18 cellular contexts compared by ENCODE assay signal in genomic region chr13:20616059-20616797, GRCh38. TPM values are rescaled to one million over a fixed set of nuclear protein-coding genes. Genes with fewer than 3 reads are reported as not detected.
DNase-seq lines count a peak whose midpoint lies in the region; ATAC-seq and TF ChIP-seq lines count a peak whose summit lies in the region.
"Had no signal": no experiment of that assay in that cellular context is flagged by ENCODE, and none has a peak within 500 bp of the region (broad histone marks: within the 10 kb centered on the region; RNA-seq: fewer than 3 reads in every experiment).

No MANE protein-coding gene starts in this region.

- H3K4me1 ChIP-seq in foreskin keratinocyte = no peaks in the 10 kb centered on the region
- H3K4me1 ChIP-seq: HAP-1, prostate gland, vagina had no signal

- no peak overlapping the region for H3K27ac ChIP-seq in foreskin keratinocyte
- H3K27ac ChIP-seq: prostate gland, vagina had no signal

- no peaks in the 10 kb centered on the region for H3K27me3 Mint-ChIP-seq in HFFc6 (ENCODE audit: insufficient read depth)
- H3K27me3 Mint-ChIP-seq: activated T-cell treated with anti-CD3 and anti-CD28 coated beads, Interleukin-2, amount 50 U/mL, for 24 hours had no signal

- no peaks in the 10 kb centered on the region for H3K27me3 ChIP-seq in foreskin keratinocyte
- H3K27me3 ChIP-seq: vagina had no signal

- H3K4me3 Mint-ChIP-seq in HFFc6 = no peak overlapping the region
- H3K4me3 Mint-ChIP-seq: activated T-cell treated with anti-CD3 and anti-CD28 coated beads, Interleukin-2, amount 50 U/mL, for 24 hours; stimulated activated effector memory CD8-positive, alpha-beta T cell treated with anti-CD3 and anti-CD28 coated beads, Interleukin-12 subunit alpha, Interleukin-12 subunit beta, amount 100 ng/mL, for 72 hours had no signal

- no peak overlapping the region for H3K4me3 ChIP-seq in AG04449 (ENCODE audit: low read depth, low read length)
- H3K4me3 ChIP-seq: HAP-1, prostate gland, vagina had no signal

- ATAC-seq in foreskin keratinocyte = peak; percentile 77
- ATAC-seq: stimulated activated effector memory CD8-positive, alpha-beta T cell treated with anti-CD3 and anti-CD28 coated beads, Interleukin-12 subunit alpha, Interleukin-12 subunit beta, amount 100 ng/mL, for 72 hours had no signal

- POLR2A ChIA-PET in AG04449 (lab: Yijun Ruan, JAX) = no interaction called here

- H3K9me3 Mint-ChIP-seq in HFFc6 = no peaks in the 10 kb centered on the region
- H3K9me3 Mint-ChIP-seq: activated T-cell treated with anti-CD3 and anti-CD28 coated beads, Interleukin-2, amount 50 U/mL, for 24 hours; stimulated activated effector memory CD8-positive, alpha-beta T cell treated with anti-CD3 and anti-CD28 coated beads, Interleukin-12 subunit alpha, Interleukin-12 subunit beta, amount 100 ng/mL, for 72 hours had no signal

- peaks cover 4% of the 10 kb centered on the region; the same call in 1 of the 2 replicates for H3K36me3 Mint-ChIP-seq in HFFc6 (ENCODE audit: low read depth)
- H3K36me3 Mint-ChIP-seq: stimulated activated effector memory CD8-positive, alpha-beta T cell treated with anti-CD3 and anti-CD28 coated beads, Interleukin-12 subunit alpha, Interleukin-12 subunit beta, amount 100 ng/mL, for 72 hours had no signal

- H3K4me1 Mint-ChIP-seq in HFFc6 (ENCODE audit: low read depth) = peaks cover 6% of the 10 kb centered on the region; the same call in 1 of the 2 replicates
- H3K4me1 Mint-ChIP-seq: stimulated activated effector memory CD8-positive, alpha-beta T cell treated with anti-CD3 and anti-CD28 coated beads, Interleukin-12 subunit alpha, Interleukin-12 subunit beta, amount 100 ng/mL, for 72 hours had no signal

- TF ChIP-seq CTCF in AG04449 (IDR thresholded peaks at IDR 0.05; ENCODE audit: insufficient read depth, low read length, missing control alignments) (no peak), HFFc6 (IDR thresholded peaks at IDR 0.05) (no peak), foreskin keratinocyte (conservative IDR thresholded peaks at IDR 0.05) (no peak)

- DNase-seq in AG04449 (ENCODE audit: low read depth, low spot score) (peak; percentile 75), HFFc6 (peak; percentile 95), amniotic stem cell (lab: John Stamatoyannopoulos, UW) (peak; percentile 59), foreskin keratinocyte (peak; percentile 65 to 78), NCI-H187 (lab: John Stamatoyannopoulos, UW) (no peak), SIG-M5 treated with dmso at 0.1 percent for 504 hours (lab: John Stamatoyannopoulos, UW; ENCODE audit: unreplicated experiment) (no peak), SKM-1 treated with dmso at 0.1 percent for 144 hours (lab: John Stamatoyannopoulos, UW; ENCODE audit: unreplicated experiment) (no peak)
- DNase-seq in activated CD4-positive, alpha-beta T cell treated with anti-CD3 and anti-CD28 coated beads for 4 hours = no peak
- DNase-seq: activated T-cell treated with anti-CD3 and anti-CD28 coated beads, Interleukin-2, amount 50 U/mL, for 24 hours; anterior cingulate cortex; NCI-H1105 treated with DMSO at 0.1 percent for 48 hours; NCI-H524; SIG-M5; stimulated activated CD4-positive, alpha-beta T cell treated with anti-CD3 and anti-CD28 coated beads, Interleukin-2, amount 100 ng/mL, for 48 hours had no signal

- no peak overlapping the region; the same call in 1 of the 2 replicates for H3K27ac Mint-ChIP-seq in HFFc6
- H3K27ac Mint-ChIP-seq: activated T-cell treated with anti-CD3 and anti-CD28 coated beads, Interleukin-2, amount 50 U/mL, for 24 hours; stimulated activated effector memory CD8-positive, alpha-beta T cell treated with anti-CD3 and anti-CD28 coated beads, Interleukin-12 subunit alpha, Interleukin-12 subunit beta, amount 100 ng/mL, for 72 hours had no signal

- CTCF ChIA-PET in AG04449 (lab: Yijun Ruan, JAX) = no interaction called here

RNA-seq across cellular contexts. Expression of gene IFT88, which starts 49.3 kb away (rescaled TPM):
- 1 to 10 TPM; 8.2 to 9.5 (median 9.0) TPM for total RNA-seq in HFFc6 (2021; fragmentation: NEBNext Ultra II Directional; extraction: Animal tissue kit (Norgen Biotek cat#: 25700))
- total RNA-seq in foreskin keratinocyte = 9.0 and 9.9 TPM in 2 replicates
- 4.3 and 4.8 TPM in 2 replicates for polyA plus RNA-seq in foreskin keratinocyte

Comparison
In these comparisons a context has a peak if more than half of its experiments do, and no peak if none do; other contexts are left out.
1. DNase-seq: peak in AG04449 (single experiment), HFFc6 (single experiment), amniotic stem cell (single experiment) and foreskin keratinocyte (2 of 2); none in NCI-H187 (0 of 2), SIG-M5 treated with dmso at 0.1 percent for 504 hours (single experiment), SKM-1 treated with dmso at 0.1 percent for 144 hours (single experiment) and activated CD4-positive, alpha-beta T cell treated with anti-CD3 and anti-CD28 coated beads for 4 hours (0 of 2).